ENCODE assay signal across 20 cellular contexts in the genomic region with DNA sequence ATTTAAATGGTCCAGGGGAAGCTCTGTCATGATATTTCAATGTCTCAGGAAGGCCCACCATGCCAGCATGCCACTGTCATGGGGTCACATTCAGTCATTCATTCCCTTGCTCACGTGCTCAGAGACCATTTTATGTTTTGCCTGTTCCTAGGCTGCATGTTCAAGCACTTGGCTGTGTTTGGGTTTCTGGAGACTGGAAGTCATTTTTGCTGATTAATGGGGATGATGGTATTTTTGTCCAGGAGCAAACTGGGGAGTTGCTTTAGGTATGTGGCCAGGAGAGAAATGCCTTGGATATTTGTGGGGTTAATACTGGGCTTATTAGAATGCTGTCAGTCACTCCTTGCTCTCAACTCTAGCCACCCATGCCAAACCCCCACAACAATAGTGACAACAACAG.
"Had no signal": no experiment of that assay in that cellular context is flagged by ENCODE, and none has a peak within 500 bp of the region (broad histone marks: within the 10 kb centered on the region; RNA-seq: fewer than 3 reads in every experiment).

No MANE protein-coding gene starts in this region.

- H3K9me3 Mint-ChIP-seq: activated naive CD8-positive, alpha-beta T cell treated with anti-CD3 and anti-CD28 coated beads for 36 hours; activated T-cell treated with anti-CD3 and anti-CD28 coated beads, Interleukin-2, amount 50 U/mL, for 72 hours; nephron had no signal

- H3K36me3 ChIP-seq: brain microvascular endothelial cell, sigmoid colon, thyroid gland had no signal

- DNase-seq: activated CD4-positive, alpha-beta T cell treated with anti-CD3 and anti-CD28 coated beads for 1 hour; activated CD8-positive, alpha-beta memory T cell treated with anti-CD3 and anti-CD28 coated beads for 24 hours; activated naive CD8-positive, alpha-beta T cell treated with anti-CD3 and anti-CD28 coated beads for 36 hours; activated T-cell treated with anti-CD3 and anti-CD28 coated beads, Interleukin-2, amount 50 U/mL, for 72 hours; amygdala; brain microvascular endothelial cell; cortex of kidney; nucleus accumbens; sigmoid colon; stimulated activated naive B cell treated with anti-CD40 and anti-IgM and Interleukin-4, amounts not matched to agents 10 μg/mL and 1 μg/mL and 100 μg/mL, for 72 hours; T-helper 17 cell; thyroid gland had no signal

- FAIRE-seq: islet of Langerhans had no signal

- H3K27ac ChIP-seq: brain microvascular endothelial cell, thyroid gland, VCaP had no signal

- H3K27me3 ChIP-seq: brain microvascular endothelial cell, sigmoid colon, thyroid gland had no signal

- H3K36me3 Mint-ChIP-seq: activated naive CD8-positive, alpha-beta T cell treated with anti-CD3 and anti-CD28 coated beads for 36 hours; mesothelial cell of epicardium; stimulated activated naive B cell treated with anti-CD40 and anti-IgM and Interleukin-4, amounts not matched to agents 10 μg/mL and 1 μg/mL and 100 μg/mL, for 72 hours had no signal

- H3K4me3 ChIP-seq: lung, sigmoid colon, thyroid gland had no signal

- H3K9me3 ChIP-seq: sigmoid colon, thyroid gland had no signal

- H3K27ac Mint-ChIP-seq: activated naive CD8-positive, alpha-beta T cell treated with anti-CD3 and anti-CD28 coated beads for 36 hours; activated T-cell treated with anti-CD3 and anti-CD28 coated beads, Interleukin-2, amount 50 U/mL, for 72 hours; mesothelial cell of epicardium; stimulated activated naive B cell treated with anti-CD40 and anti-IgM and Interleukin-4, amounts not matched to agents 10 μg/mL and 1 μg/mL and 100 μg/mL, for 72 hours; T-helper 17 cell had no signal

- H3K4me3 Mint-ChIP-seq: activated naive CD8-positive, alpha-beta T cell treated with anti-CD3 and anti-CD28 coated beads for 36 hours; activated T-cell treated with anti-CD3 and anti-CD28 coated beads, Interleukin-2, amount 50 U/mL, for 72 hours; central memory CD8-positive, alpha-beta T cell; mesothelial cell of epicardium; nephron; stimulated activated naive B cell treated with anti-CD40 and anti-IgM and Interleukin-4, amounts not matched to agents 10 μg/mL and 1 μg/mL and 100 μg/mL, for 72 hours; T-helper 17 cell had no signal

- H3K4me1 Mint-ChIP-seq: activated naive CD8-positive, alpha-beta T cell treated with anti-CD3 and anti-CD28 coated beads for 36 hours; central memory CD8-positive, alpha-beta T cell; stimulated activated naive B cell treated with anti-CD40 and anti-IgM and Interleukin-4, amounts not matched to agents 10 μg/mL and 1 μg/mL and 100 μg/mL, for 72 hours; T-helper 17 cell had no signal

- ATAC-seq: activated T-cell treated with anti-CD3 and anti-CD28 coated beads, Interleukin-2, amount 50 U/mL, for 72 hours; esophagus mucosa; left lobe of liver; stimulated activated naive B cell treated with anti-CD40 and anti-IgM and Interleukin-4, amounts not matched to agents 10 μg/mL and 1 μg/mL and 100 μg/mL, for 72 hours; T-helper 17 cell had no signal

- H3K27me3 Mint-ChIP-seq: activated naive CD8-positive, alpha-beta T cell treated with anti-CD3 and anti-CD28 coated beads for 36 hours; central memory CD8-positive, alpha-beta T cell; T-helper 17 cell had no signal
